Comparison of ENCODE assay signal across 8 cellular contexts in genomic region chr14:59161571-59162175, GRCh38. TPM values are rescaled to one million over a fixed set of nuclear protein-coding genes. Genes with fewer than 3 reads are reported as not detected.
A peak's percentile ranks its signal among the peaks of the same experiment; 100 is the strongest.
DNase-seq lines count a peak whose midpoint lies in the region; ATAC-seq and TF ChIP-seq lines count a peak whose summit lies in the region.

No MANE protein-coding gene starts in this region.

- no peaks in the 10 kb centered on the region for H3K36me3 ChIP-seq in left lung
- no peaks in the 10 kb centered on the region for H3K36me3 ChIP-seq in testis (ENCODE audit: low read depth, missing control alignments)
- no peaks in the 10 kb centered on the region for H3K36me3 ChIP-seq in MG63

- in situ Hi-C loops in astrocyte of the spinal cord (cut with HindIII; ENCODE audit: low sequenced_read_pairs) = no loop called here

- H3K9me3 ChIP-seq in left lung (no peaks in the 10 kb centered on the region), testis (no peaks in the 10 kb centered on the region), MG63 (no peaks in the 10 kb centered on the region)

- ATAC-seq in GM18858 (IDR thresholded peaks at IDR 0.05; ENCODE audit: unreplicated experiment) = peak; percentile 32
- ATAC-seq in HG03558 (IDR thresholded peaks at IDR 0.05; ENCODE audit: extremely low read depth, unreplicated experiment) = peak; percentile 45
- ATAC-seq in left lung = peak; percentile 86
- ATAC-seq in GM18498 (IDR thresholded peaks at IDR 0.05; ENCODE audit: unreplicated experiment) = no peak

- peaks cover 0 to 8% of the 10 kb centered on the region in 2 donors for H3K4me1 ChIP-seq in left lung
- H3K4me1 ChIP-seq in testis = no peaks in the 10 kb centered on the region

- 66 to 78% methylated on average over 7 of the region's 7 CpGs for WGBS in testis, 2 donors

- TF ChIP-seq CTCF in astrocyte of the spinal cord (IDR thresholded peaks at IDR 0.05; ENCODE audit: low read depth, low read length) (no peak), left lung (IDR thresholded peaks at IDR 0.05) (no peak), testis (IDR thresholded peaks at IDR 0.05) (no peak)

- H3K4me3 ChIP-seq in astrocyte of the spinal cord (ENCODE audit: low read depth, low read length) (peak overlapping the region; percentile 1), left lung (no peak overlapping the region), testis (no peak overlapping the region), MG63 (no peak overlapping the region)

- no peaks in the 10 kb centered on the region for H3K27me3 ChIP-seq in left lung
- H3K27me3 ChIP-seq in testis = no peaks in the 10 kb centered on the region
- no peaks in the 10 kb centered on the region for H3K27me3 ChIP-seq in MG63

- H3K27ac ChIP-seq in left lung (peak overlapping the region; percentile 20 to 42), testis (no peak overlapping the region)

- no peak for TF ChIP-seq POLR2A in testis (IDR thresholded peaks at IDR 0.05)

- DNase-seq in astrocyte of the spinal cord (ENCODE audit: low read depth, low spot score) (peak; percentile 85), left lung (no peak), testis (no peak), MG63 (no peak), SW 1271 (lab: John Stamatoyannopoulos, UW) (no peak)

- intact Hi-C loops in left lung (cut with DNase I) (no loop called here), testis (cut with DNase I; ENCODE audit: low total_unique reads) (no loop called here)

RNA-seq across cellular contexts. Expression of gene DAAM1, which starts 26.8 kb away (rescaled TPM):
- 10 to 100 TPM; 47.5 to 49.4 TPM for total RNA-seq in left lung
- total RNA-seq in testis = 10 to 100 TPM; 54.6 to 57.3 TPM
- polyA plus RNA-seq in testis (ENCODE audit: insufficient read depth, low read depth, low replicate concordance) = 23.9 TPM
- total RNA-seq in MG63 (2014; rRNA removed; shearing (Covaris generic); ENCODE audit: low replicate concordance) = 1.3 and 5.2 TPM in 2 replicates

Comparison
In these comparisons a context has a peak if more than half of its experiments do, and no peak if none do; other contexts are left out.
1. H3K27ac ChIP-seq: peak in left lung (2 of 2); none in testis (0 of 2).